Comparison of ENCODE assay signal across 22 cellular contexts in the genomic region with DNA sequence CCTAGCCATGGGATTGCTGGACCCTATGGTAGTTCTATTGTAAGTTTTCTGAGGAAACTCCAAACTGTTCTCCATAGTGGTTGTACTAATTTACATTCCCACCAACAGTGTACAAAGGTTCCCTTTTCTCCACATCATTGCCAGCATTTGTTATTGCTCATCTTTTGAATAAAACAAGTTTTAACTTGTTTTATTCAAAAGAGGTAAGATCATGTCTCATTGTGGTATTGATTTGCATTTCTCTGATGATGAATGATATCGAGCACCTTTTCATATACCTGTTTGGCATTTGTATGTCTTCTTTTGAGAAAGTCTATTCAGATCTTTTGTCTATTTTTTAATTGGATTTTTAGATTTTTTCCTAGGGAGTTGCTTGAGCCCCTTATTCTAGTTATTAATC.
DNase-seq lines count a peak whose midpoint lies in the region; ATAC-seq, FAIRE-seq and TF ChIP-seq lines count a peak whose summit lies in the region.
"Had no signal": no experiment of that assay in that cellular context is flagged by ENCODE, and none has a peak within 500 bp of the region (broad histone marks: within the 10 kb centered on the region; RNA-seq: fewer than 3 reads in every experiment).

No MANE protein-coding gene starts in this region.

- H3K4me3 ChIP-seq in A549 (no peak overlapping the region), epithelial cell of esophagus (ENCODE audit: low read length) (no peak overlapping the region)
- H3K4me3 ChIP-seq: BLaER1 had no signal

- intact Hi-C loops in Right ventricle myocardium inferior (cut with DNase I), result no loop called here

- TF ChIP-seq CTCF in A549 (IDR thresholded peaks at IDR 0.05) (no peak), epithelial cell of esophagus (IDR thresholded peaks at IDR 0.05; ENCODE audit: insufficient read depth, low read depth, low read length, missing control alignments) (no peak), progenitor cell of endocrine pancreas (IDR thresholded peaks at IDR 0.05; ENCODE audit: unreplicated experiment) (no peak)

- H3K27ac ChIP-seq in A549, result no peak overlapping the region
- H3K27ac ChIP-seq: 22Rv1, BLaER1 had no signal

- no peak overlapping the region for H3K4me2 ChIP-seq in A549
- H3K4me2 ChIP-seq: BLaER1 had no signal

- peak; percentile 59 for FAIRE-seq in A549 (lab: Jason Lieb, UNC)
- FAIRE-seq in GM12891 (lab: Jason Lieb, UNC), result no peak
- FAIRE-seq in HTR-8/SVneo (lab: Jason Lieb, UNC), result no peak
- FAIRE-seq: G401.6, GM12892, GM18507 had no signal

- H3K9me3 ChIP-seq in A549, result no peaks in the 10 kb centered on the region
- H3K9me3 ChIP-seq: BE2C, BLaER1 had no signal

- no peaks in the 10 kb centered on the region; the same call in 2 of the 3 replicates for H3K4me1 ChIP-seq in A549
- H3K4me1 ChIP-seq: BLaER1 had no signal

- WGBS in A549 (ENCODE audit: missing lambda C conversion rate), result 26% methylated on average over 1 of the region's 1 CpG

- ATAC-seq in A549 (no peak), Right ventricle myocardium inferior (no peak)

- TF ChIP-seq POLR2A in A549 (IDR thresholded peaks at IDR 0.05; ENCODE audit: low read length), result no peak
- TF ChIP-seq POLR2A in GM12891 (IDR thresholded peaks at IDR 0.05; ENCODE audit: low read depth, low read length), result no peak

- TF ChIP-seq RAD21 in A549 (conservative IDR thresholded peaks at IDR 0.05 in 1 of 2, IDR thresholded peaks at IDR 0.05 in 1 of 2), result no peak

- DNase-seq in A549 (ENCODE audit: low read depth in 1 of 2, low spot score in 1 of 2) (no peak), NCI-H526 treated with DMSO at 0.1 percent for 48 hours (lab: John Stamatoyannopoulos, UW) (peak; percentile 8), epithelial cell of esophagus (ENCODE audit: low read depth) (peak; percentile 13), progenitor cell of endocrine pancreas (ENCODE audit: low spot score, unreplicated experiment) (no peak), Right ventricle myocardium inferior (ENCODE audit: missing footprints) (no peak), GM12891 (ENCODE audit: insufficient read length, low spot score) (no peak), HTR-8/SVneo (ENCODE audit: insufficient read length, low spot score) (no peak)
- DNase-seq: ACHN; BE2C; C1 segment of cervical spinal cord; CD4-positive, alpha-beta memory T cell; CD4-positive, CD25-positive, alpha-beta regulatory T cell; CD8-positive, alpha-beta memory T cell; COR-L47; DMS79 treated with DMSO at 0.1 percent for 48 hours; GF-D8 had no signal

- no peak overlapping the region for H3K4me3 Mint-ChIP-seq in progenitor cell of endocrine pancreas (ENCODE audit: low read depth)
- H3K4me3 Mint-ChIP-seq: CD14-positive monocyte; CD4-positive, alpha-beta memory T cell; CD4-positive, CD25-positive, alpha-beta regulatory T cell; CD8-positive, alpha-beta memory T cell had no signal

- peaks cover 9% of the 10 kb centered on the region for H3K9me3 Mint-ChIP-seq in progenitor cell of endocrine pancreas (ENCODE audit: low read depth)
- H3K9me3 Mint-ChIP-seq: CD14-positive monocyte had no signal

- H3K27me3 Mint-ChIP-seq in progenitor cell of endocrine pancreas, result no peaks in the 10 kb centered on the region
- H3K27me3 Mint-ChIP-seq: CD4-positive, alpha-beta memory T cell; CD4-positive, CD25-positive, alpha-beta regulatory T cell; CD8-positive, alpha-beta memory T cell had no signal

- no peaks in the 10 kb centered on the region for H3K36me3 Mint-ChIP-seq in progenitor cell of endocrine pancreas (ENCODE audit: insufficient read depth)
- H3K36me3 Mint-ChIP-seq: CD14-positive monocyte; CD4-positive, alpha-beta memory T cell; CD4-positive, CD25-positive, alpha-beta regulatory T cell had no signal

- POLR2A ChIA-PET in A549 (lab: Yijun Ruan, JAX), result no interaction called here

- H3K4me1 Mint-ChIP-seq in progenitor cell of endocrine pancreas (ENCODE audit: low read depth), result peaks cover 7% of the 10 kb centered on the region
- H3K4me1 Mint-ChIP-seq: CD14-positive monocyte; CD4-positive, alpha-beta memory T cell; CD4-positive, CD25-positive, alpha-beta regulatory T cell; CD8-positive, alpha-beta memory T cell had no signal

- peak overlapping the region; percentile 23 for H3K27ac Mint-ChIP-seq in progenitor cell of endocrine pancreas
- H3K27ac Mint-ChIP-seq: CD14-positive monocyte; CD8-positive, alpha-beta memory T cell had no signal

- CTCF ChIA-PET in A549 (lab: Yijun Ruan, JAX), result no interaction called here

- TF ChIP-seq EP300 in A549 (IDR thresholded peaks at IDR 0.05), result no peak

TF ChIP-seq in A549, 52 proteins besides CTCF, POLR2A, EP300 and RAD21:
- TF ChIP-seq EHMT2 (IDR thresholded peaks at IDR 0.05; ENCODE audit: low read depth) (no peak), MAZ (IDR thresholded peaks at IDR 0.05; ENCODE audit: borderline replicate concordance, low read depth, low read length) (no peak), CBX8 (IDR thresholded peaks at IDR 0.05) (no peak), FOXS1 (CRISPR knock-in tag; IDR thresholded peaks at IDR 0.05) (no peak), PHF8 (IDR thresholded peaks at IDR 0.05; ENCODE audit: borderline replicate concordance, low read depth) (no peak), NR3C1 (IDR thresholded peaks at IDR 0.05) (no peak)
TF ChIP-seq in A549: peak in this region for 0.

TF ChIP-seq in GM12891, 5 proteins besides CTCF, POLR2A, EP300 and RAD21:
- TF ChIP-seq TAF1 (IDR thresholded peaks at IDR 0.05; ENCODE audit: low read depth, low read length), result no peak
- TF ChIP-seq PAX5 (IDR thresholded peaks at IDR 0.05; ENCODE audit: insufficient read depth, low read length, severe bottlenecking), result no peak
- TF ChIP-seq SPI1 (IDR thresholded peaks at IDR 0.05; ENCODE audit: low read depth, low read length), result no peak
- TF ChIP-seq POLR2AphosphoS5 (IDR thresholded peaks at IDR 0.05; ENCODE audit: low read depth, low read length), result no peak
- TF ChIP-seq POU2F2 (IDR thresholded peaks at IDR 0.05; ENCODE audit: low read depth, low read length), result no peak

Comparison
In these comparisons a context has a peak if more than half of its experiments do, and no peak if none do; other contexts are left out.
1. DNase-seq: peak in NCI-H526 treated with DMSO at 0.1 percent for 48 hours (single experiment) and epithelial cell of esophagus (single experiment); none in A549 (0 of 2), progenitor cell of endocrine pancreas (single experiment), Right ventricle myocardium inferior (single experiment), GM12891 (single experiment) and HTR-8/SVneo (single experiment).